35 cellular contexts compared by ENCODE assay signal in the genomic region with DNA sequence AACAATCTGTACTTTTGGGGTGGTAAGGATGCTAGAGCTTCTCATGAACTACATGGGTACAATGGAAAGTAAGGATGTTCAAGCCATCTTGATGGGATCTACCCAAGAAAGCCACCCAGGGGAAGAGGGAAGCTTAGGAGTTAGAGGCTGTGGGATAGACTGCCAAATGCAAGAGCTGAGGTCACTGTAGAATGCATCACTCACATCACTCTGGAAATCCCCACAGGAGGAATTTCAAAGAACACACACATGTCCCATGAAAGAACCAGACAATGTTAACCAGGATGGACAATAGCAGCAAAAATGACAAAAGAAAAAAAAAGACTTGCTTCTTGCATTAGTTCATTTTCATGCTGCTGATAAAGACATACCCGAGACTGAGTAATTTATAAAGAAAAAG. TPM values are rescaled to one million over a fixed set of nuclear protein-coding genes. Genes with fewer than 3 reads are reported as not detected.
A peak's percentile ranks its signal among the peaks of the same experiment; 100 is the strongest.
DNase-seq lines count a peak whose midpoint lies in the region; ATAC-seq, FAIRE-seq and TF ChIP-seq lines count a peak whose summit lies in the region.
"Had no signal": no experiment of that assay in that cellular context is flagged by ENCODE, and none has a peak within 500 bp of the region (broad histone marks: within the 10 kb centered on the region; RNA-seq: fewer than 3 reads in every experiment).

No MANE protein-coding gene starts in this region.

- no peaks in the 10 kb centered on the region for H4K20me1 ChIP-seq in mammary epithelial cell (ENCODE audit: insufficient read depth, low read length)

- H3K4me3 Mint-ChIP-seq in MCF 10A (ENCODE audit: unreplicated experiment): no peak overlapping the region
- H3K4me3 Mint-ChIP-seq in activated naive CD4-positive, alpha-beta T cell treated with anti-CD3 and anti-CD28 coated beads for 36 hours: no peak overlapping the region
- H3K4me3 Mint-ChIP-seq: activated T-cell treated with anti-CD3 and anti-CD28 coated beads, Interleukin-2, amount 50 U/mL, for 72 hours; CD8-positive, alpha-beta memory T cell; endodermal cell; mesothelial cell of epicardium; naive thymus-derived CD4-positive, alpha-beta T cell had no signal

- dilution Hi-C loops in mammary epithelial cell (cut with HindIII; ENCODE audit: low sequenced_read_pairs): no loop called here

- H3K27me3 Mint-ChIP-seq in MCF 10A (ENCODE audit: insufficient read depth, unreplicated experiment): no peaks in the 10 kb centered on the region
- H3K27me3 Mint-ChIP-seq in activated naive CD4-positive, alpha-beta T cell treated with anti-CD3 and anti-CD28 coated beads for 36 hours (ENCODE audit: low read depth): peaks cover 20% of the 10 kb centered on the region
- H3K27me3 Mint-ChIP-seq: CD8-positive, alpha-beta memory T cell had no signal

- no peaks in the 10 kb centered on the region for H3K27me3 ChIP-seq in mammary epithelial cell (ENCODE audit: insufficient read depth, low read length)
- H3K27me3 ChIP-seq: adrenal gland, BE2C, breast epithelium, esophagus muscularis mucosa, uterus had no signal

- no peak overlapping the region for H2AFZ ChIP-seq in mammary epithelial cell (ENCODE audit: low read depth, low read length)

- WGBS in mammary epithelial cell (ENCODE audit: low coverage, missing lambda C conversion rate): 50% methylated on average over 1 of the region's 1 CpG

- POLR2A ChIA-PET in MCF 10A (lab: Yijun Ruan, JAX): interaction anchor here (0.5 to 1.0 kb wide), 2 partner anchors 566 to 776 kb away, joined by 3 read pairs; no protein-coding TSS in a partner anchor

- CTCF ChIA-PET in mammary epithelial cell (lab: Charles Lee; ENCODE audit: low non-redundant PET) (no interaction called here), MCF 10A (lab: Yijun Ruan, JAX) (no interaction called here)
- CTCF ChIA-PET in activated naive CD4-positive, alpha-beta T cell treated with anti-CD3 and anti-CD28 coated beads for 36 hours (lab: Charles Lee): no interaction called here

- no peak overlapping the region for H3K9ac ChIP-seq in mammary epithelial cell (ENCODE audit: insufficient read depth, low read length)

- no peaks in the 10 kb centered on the region for H3K36me3 ChIP-seq in mammary epithelial cell (ENCODE audit: insufficient read depth, low read length)
- H3K36me3 ChIP-seq: adrenal gland, BE2C, breast epithelium, esophagus muscularis mucosa, sigmoid colon, thoracic aorta, uterus had no signal

- H3K4me1 Mint-ChIP-seq in MCF 10A (ENCODE audit: insufficient read depth, unreplicated experiment): no peaks in the 10 kb centered on the region
- H3K4me1 Mint-ChIP-seq in activated naive CD4-positive, alpha-beta T cell treated with anti-CD3 and anti-CD28 coated beads for 36 hours (ENCODE audit: low read depth): no peaks in the 10 kb centered on the region
- H3K4me1 Mint-ChIP-seq: CD8-positive, alpha-beta memory T cell; endodermal cell; naive thymus-derived CD4-positive, alpha-beta T cell had no signal

- peak; percentile 44 for DNase-seq in mammary epithelial cell
- no peak for DNase-seq in MCF 10A (ENCODE audit: unreplicated experiment)
- DNase-seq in astrocyte of the hippocampus (ENCODE audit: low read depth, low spot score): peak; percentile 43
- peak; percentile 51 for DNase-seq in fibroblast of the aortic adventitia (ENCODE audit: low read depth)
- no peak for DNase-seq in activated naive CD4-positive, alpha-beta T cell treated with anti-CD3 and anti-CD28 coated beads for 36 hours
- DNase-seq in dedifferentiated amniotic fluid mesenchymal stem cell (ENCODE audit: extremely low spot score): no peak
- no peak for DNase-seq in D721Med (ENCODE audit: insufficient read length, low spot score)
- DNase-seq: 8988T; activated CD4-positive, alpha-beta T cell treated with anti-CD3 and anti-CD28 coated beads, Interleukin-2, amount 50 U/mL, for 4 hours; activated naive CD4-positive, alpha-beta T cell treated with Interleukin-2 at 50 U/mL for 16 hours; activated T-cell treated with anti-CD3 and anti-CD28 coated beads, Interleukin-2, amount 50 U/mL, for 72 hours; adrenal gland; BE2C; CD8-positive, alpha-beta memory T cell; endodermal cell; GF-D8; left ventricle myocardium superior; naive thymus-derived CD4-positive, alpha-beta T cell; NCI-H1092 treated with DMSO at 0.1 percent for 48 hours; NCI-H187; NCI-H526 treated with DMSO at 0.1 percent for 48 hours; RPMI8226; sigmoid colon; stimulated activated naive CD8-positive, alpha-beta T cell treated with anti-CD3 and anti-CD28 coated beads, Interleukin-15, Interleukin-2, amounts not matched to agents 100 U/mL and 50 U/mL, for 24 hours; uterus had no signal

- H3K9me3 ChIP-seq in mammary epithelial cell (replicated peaks; ENCODE audit: insufficient read depth, low read length): no peaks in the 10 kb centered on the region
- H3K9me3 ChIP-seq: adrenal gland, BE2C, breast epithelium, esophagus muscularis mucosa, sigmoid colon, thoracic aorta, uterus had no signal

- no peak for ATAC-seq in GM18868 (IDR thresholded peaks at IDR 0.05; ENCODE audit: unreplicated experiment)
- ATAC-seq: activated T-cell treated with anti-CD3 and anti-CD28 coated beads, Interleukin-2, amount 50 U/mL, for 72 hours; HepG2; left ventricle myocardium superior; naive thymus-derived CD4-positive, alpha-beta T cell; stimulated activated naive CD8-positive, alpha-beta T cell treated with anti-CD3 and anti-CD28 coated beads, Interleukin-15, Interleukin-2, amounts not matched to agents 100 U/mL and 50 U/mL, for 24 hours had no signal

- intact Hi-C loops in mammary epithelial cell (cut with micrococcal nuclease) (no loop called here), MCF 10A (cut with micrococcal nuclease) (no loop called here)
- intact Hi-C loops in activated naive CD4-positive, alpha-beta T cell treated with anti-CD3 and anti-CD28 coated beads for 36 hours (cut with micrococcal nuclease): no loop called here

- H3K36me3 Mint-ChIP-seq in MCF 10A (ENCODE audit: insufficient read depth, unreplicated experiment): no peaks in the 10 kb centered on the region
- no peaks in the 10 kb centered on the region for H3K36me3 Mint-ChIP-seq in activated naive CD4-positive, alpha-beta T cell treated with anti-CD3 and anti-CD28 coated beads for 36 hours (ENCODE audit: low read depth)
- H3K36me3 Mint-ChIP-seq: CD8-positive, alpha-beta memory T cell; mesothelial cell of epicardium had no signal

- no peak overlapping the region for H3K27ac ChIP-seq in mammary epithelial cell (ENCODE audit: insufficient read depth, low read depth, low read length)
- H3K27ac ChIP-seq: adrenal gland, breast epithelium, coronary artery, esophagus muscularis mucosa, sigmoid colon, thoracic aorta, uterus had no signal

- TF ChIP-seq CTCF in mammary epithelial cell (conservative IDR thresholded peaks at IDR 0.05 in 1 of 2, IDR thresholded peaks at IDR 0.05 in 1 of 2; ENCODE audit: extremely low read depth in 1 of 2, insufficient read depth in 1 of 2, low read depth in 1 of 2, low read length in 2 of 2): no peak
- no peak for TF ChIP-seq CTCF in MCF 10A (IDR thresholded peaks at IDR 0.05; ENCODE audit: unreplicated experiment)
- TF ChIP-seq CTCF in fibroblast of the aortic adventitia (IDR thresholded peaks at IDR 0.05; ENCODE audit: insufficient read depth, low read length): no peak
- TF ChIP-seq CTCF in D721Med (IDR thresholded peaks at IDR 0.05; ENCODE audit: insufficient read depth, missing control alignments): no peak

- H3K27ac Mint-ChIP-seq in MCF 10A (ENCODE audit: low read depth, unreplicated experiment): no peak overlapping the region
- H3K27ac Mint-ChIP-seq in activated naive CD4-positive, alpha-beta T cell treated with anti-CD3 and anti-CD28 coated beads for 36 hours: no peak overlapping the region
- H3K27ac Mint-ChIP-seq: activated T-cell treated with anti-CD3 and anti-CD28 coated beads, Interleukin-2, amount 50 U/mL, for 72 hours; CD8-positive, alpha-beta memory T cell; endodermal cell; mesothelial cell of epicardium; naive thymus-derived CD4-positive, alpha-beta T cell; progenitor cell of endocrine pancreas had no signal

- BruUV-seq in mammary epithelial cell (replicated peaks; lab: Mats Ljungman, UMichigan): no TSS peak
- BruUV-seq in MCF 10A (replicated peaks; lab: Mats Ljungman, UMichigan): no TSS peak

- H3K4me2 ChIP-seq in mammary epithelial cell (ENCODE audit: insufficient read depth, low read depth, low read length): no peak overlapping the region

- H3K79me2 ChIP-seq in mammary epithelial cell (ENCODE audit: insufficient read depth, low read length): no peaks in the 10 kb centered on the region

- in situ Hi-C loops in mammary epithelial cell (cut with MboI; ENCODE audit: low sequenced_read_pairs in 2 of 2): no loop called here

- H3K4me1 ChIP-seq in mammary epithelial cell (ENCODE audit: insufficient read depth, low read length): no peaks in the 10 kb centered on the region
- H3K4me1 ChIP-seq: adrenal gland, BE2C, breast epithelium, esophagus muscularis mucosa, sigmoid colon, uterus had no signal

- no peak for FAIRE-seq in D721Med (lab: Jason Lieb, UNC)
- FAIRE-seq: GM18507, HepG2, islet of Langerhans had no signal

- no peak overlapping the region for H3K4me3 ChIP-seq in mammary epithelial cell (replicated peaks in 1 of 3; ENCODE audit: insufficient read depth in 1 of 3, low read depth in 2 of 3, low read length in 3 of 3)
- H3K4me3 ChIP-seq in fibroblast of the aortic adventitia (ENCODE audit: low read depth, low read length): no peak overlapping the region
- H3K4me3 ChIP-seq: adrenal gland, breast epithelium, coronary artery, esophagus muscularis mucosa, sigmoid colon, thoracic aorta, uterus had no signal

- peaks cover 9% of the 10 kb centered on the region for H3K9me3 Mint-ChIP-seq in MCF 10A (ENCODE audit: unreplicated experiment)
- peaks cover 6% of the 10 kb centered on the region for H3K9me3 Mint-ChIP-seq in activated naive CD4-positive, alpha-beta T cell treated with anti-CD3 and anti-CD28 coated beads for 36 hours
- H3K9me3 Mint-ChIP-seq: endodermal cell had no signal

RNA-seq across cellular contexts. Expression of a gene that starts 32.8 kb away (rescaled TPM):
- 10 to 100 TPM; 37.3 to 47.9 TPM for total RNA-seq in mammary epithelial cell
- polyA plus RNA-seq in mammary epithelial cell: 48.5 TPM
- 34.9 TPM for polyA minus RNA-seq in mammary epithelial cell
- total RNA-seq in MCF 10A (2022): 64.3 and 69.4 TPM in 2 replicates
- 36.7 and 49.1 TPM in 2 replicates for total RNA-seq in fibroblast of the aortic adventitia (ENCODE audit: low replicate concordance)
- 10 to 100 TPM; 11.6 to 14.0 TPM for total RNA-seq in activated naive CD4-positive, alpha-beta T cell treated with anti-CD3 and anti-CD28 coated beads for 36 hours

Comparison
In these comparisons a context has a peak if more than half of its experiments do, and no peak if none do; other contexts are left out.
1. DNase-seq: peak in mammary epithelial cell (single experiment), astrocyte of the hippocampus (single experiment) and fibroblast of the aortic adventitia (single experiment); none in MCF 10A (single experiment), activated naive CD4-positive, alpha-beta T cell treated with anti-CD3 and anti-CD28 coated beads for 36 hours (single experiment), dedifferentiated amniotic fluid mesenchymal stem cell (single experiment) and D721Med (single experiment).